21 cellular contexts compared by ENCODE assay signal in the genomic region with DNA sequence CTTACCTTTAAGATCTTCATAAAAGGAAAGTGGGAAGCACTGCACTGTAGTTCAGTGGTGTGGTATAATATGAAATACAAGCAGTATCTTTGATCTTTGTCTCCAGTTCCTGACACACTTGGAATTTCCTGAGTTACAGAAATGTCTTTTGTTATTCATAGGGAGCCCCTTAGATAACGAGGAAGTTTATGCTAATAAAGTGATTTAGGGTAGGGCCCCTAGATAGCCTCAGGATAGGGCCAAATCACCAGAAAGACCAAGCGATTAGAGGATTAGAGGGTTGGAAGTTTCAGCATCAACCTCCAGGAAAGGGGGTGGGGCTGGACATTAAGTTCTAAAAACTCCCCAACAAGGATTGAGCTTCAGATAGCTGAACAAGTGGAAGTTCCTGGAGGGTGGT. TPM values are rescaled to one million over a fixed set of nuclear protein-coding genes. Genes with fewer than 3 reads are reported as not detected.
DNase-seq lines count a peak whose midpoint lies in the region; ATAC-seq and TF ChIP-seq lines count a peak whose summit lies in the region.
"Had no signal": no experiment of that assay in that cellular context is flagged by ENCODE, and none has a peak within 500 bp of the region (broad histone marks: within the 10 kb centered on the region; RNA-seq: fewer than 3 reads in every experiment).

No MANE protein-coding gene starts in this region.

- TF ChIP-seq CTCF in GM23338 (conservative IDR thresholded peaks at IDR 0.05; ENCODE audit: low read depth in 2 of 2) (no peak), smooth muscle cell (IDR thresholded peaks at IDR 0.05; ENCODE audit: borderline replicate concordance, insufficient read depth, poor library complexity, severe bottlenecking) (no peak)

- H3K9me3 Mint-ChIP-seq in GM23338 = peaks cover 22% of the 10 kb centered on the region
- H3K9me3 Mint-ChIP-seq in activated T-helper 17 cell treated with anti-CD3 and anti-CD28 coated beads, Interleukin-2, amount 50 U/mL, for 72 hours = peaks cover 4% of the 10 kb centered on the region
- H3K9me3 Mint-ChIP-seq: CD8-positive, alpha-beta memory T cell; HFFc6; IgD-negative memory B cell had no signal

- H3K4me3 Mint-ChIP-seq in GM23338 = no peak overlapping the region
- H3K4me3 Mint-ChIP-seq in activated T-helper 17 cell treated with anti-CD3 and anti-CD28 coated beads, Interleukin-2, amount 50 U/mL, for 72 hours = peak overlapping the region; percentile 48
- H3K4me3 Mint-ChIP-seq: CD4-positive, CD25-positive, alpha-beta regulatory T cell; CD8-positive, alpha-beta memory T cell; HFFc6; IgD-negative memory B cell had no signal

- peaks cover 10% of the 10 kb centered on the region for H3K4me1 ChIP-seq in GM23338 (ENCODE audit: insufficient read depth)
- H3K4me1 ChIP-seq in smooth muscle cell (ENCODE audit: low read depth) = peaks cover 31% of the 10 kb centered on the region
- H3K4me1 ChIP-seq: BE2C had no signal

- DNase-seq in GM23338 (ENCODE audit: low spot score) = peak; percentile 18
- peak; percentile 11 for DNase-seq in foreskin melanocyte
- no peak for DNase-seq in smooth muscle cell (lab: John Stamatoyannopoulos, UW; ENCODE audit: unreplicated experiment)
- no peak for DNase-seq in NCI-H1092 treated with DMSO at 0.1 percent for 48 hours (lab: John Stamatoyannopoulos, UW)
- DNase-seq in OCI-M2 (lab: John Stamatoyannopoulos, UW; ENCODE audit: unreplicated experiment) = no peak
- no peak for DNase-seq in NCI-H748 treated with DMSO at 0.1 percent for 48 hours (lab: John Stamatoyannopoulos, UW)
- DNase-seq in stimulated activated CD4-positive, alpha-beta T cell treated with anti-CD3 and anti-CD28 coated beads, Interleukin-2, amount 100 ng/mL, for 48 hours = no peak
- DNase-seq: ACHN; BE2C; C1 segment of cervical spinal cord; CD4-positive, CD25-positive, alpha-beta regulatory T cell; CD8-positive, alpha-beta memory T cell; COR-L47; DMS 273 treated with DMSO at 0.1 percent for 48 hours; DMS53; DND-41; KBM-7 had no signal

- H3K27ac Mint-ChIP-seq in GM23338 = no peak overlapping the region
- H3K27ac Mint-ChIP-seq in activated T-helper 17 cell treated with anti-CD3 and anti-CD28 coated beads, Interleukin-2, amount 50 U/mL, for 72 hours = peak overlapping the region; percentile 73
- H3K27ac Mint-ChIP-seq: HFFc6, IgD-negative memory B cell had no signal

- H2AFZ ChIP-seq in GM23338 (no peak overlapping the region), smooth muscle cell (ENCODE audit: low read depth) (no peak overlapping the region)

- H3K79me2 ChIP-seq in GM23338 (replicated peaks; ENCODE audit: insufficient read depth) (no peaks in the 10 kb centered on the region), smooth muscle cell (ENCODE audit: low read depth) (no peaks in the 10 kb centered on the region)

- no peaks in the 10 kb centered on the region for H3K9me2 ChIP-seq in GM23338 (ENCODE audit: insufficient read depth)

- peak overlapping the region; percentile 58 for H3K4me2 ChIP-seq in GM23338
- peak overlapping the region; percentile 80 for H3K4me2 ChIP-seq in smooth muscle cell

- H3K27ac ChIP-seq in GM23338 (ENCODE audit: low read depth) (no peak overlapping the region), smooth muscle cell (ENCODE audit: low read depth) (no peak overlapping the region)

- H3K36me3 ChIP-seq in GM23338 (ENCODE audit: insufficient read depth) = no peaks in the 10 kb centered on the region
- no peaks in the 10 kb centered on the region for H3K36me3 ChIP-seq in smooth muscle cell (ENCODE audit: low read depth)
- H3K36me3 ChIP-seq: BE2C had no signal

- H4K20me1 ChIP-seq in GM23338 (replicated peaks; ENCODE audit: insufficient read depth) = no peaks in the 10 kb centered on the region
- H4K20me1 ChIP-seq in smooth muscle cell (ENCODE audit: low read depth) = no peaks in the 10 kb centered on the region

- H3K36me3 Mint-ChIP-seq in GM23338 (ENCODE audit: low read depth) = peaks cover 20% of the 10 kb centered on the region
- H3K36me3 Mint-ChIP-seq in activated T-helper 17 cell treated with anti-CD3 and anti-CD28 coated beads, Interleukin-2, amount 50 U/mL, for 72 hours (ENCODE audit: low read depth) = peaks cover 15% of the 10 kb centered on the region
- H3K36me3 Mint-ChIP-seq: IgD-negative memory B cell had no signal

- no peaks in the 10 kb centered on the region for H3F3A ChIP-seq in GM23338 (replicated peaks; ENCODE audit: low read depth)
- H3F3A ChIP-seq in smooth muscle cell (ENCODE audit: low read depth) = no peaks in the 10 kb centered on the region

- ATAC-seq in GM23338 = no peak
- ATAC-seq in activated T-helper 17 cell treated with anti-CD3 and anti-CD28 coated beads, Interleukin-2, amount 50 U/mL, for 72 hours (replicated peaks) = no peak
- ATAC-seq: HepG2 had no signal

- H3K4me3 ChIP-seq in GM23338 = no peak overlapping the region
- no peak overlapping the region for H3K4me3 ChIP-seq in smooth muscle cell

- no peak overlapping the region for H3K9ac ChIP-seq in smooth muscle cell (ENCODE audit: low read depth)

- H3K27me3 Mint-ChIP-seq in GM23338 (ENCODE audit: insufficient read depth, low read depth, poor library complexity) = peaks cover 1% of the 10 kb centered on the region
- no peaks in the 10 kb centered on the region for H3K27me3 Mint-ChIP-seq in activated T-helper 17 cell treated with anti-CD3 and anti-CD28 coated beads, Interleukin-2, amount 50 U/mL, for 72 hours
- H3K27me3 Mint-ChIP-seq: CD4-positive, CD25-positive, alpha-beta regulatory T cell had no signal

- H3K9me3 ChIP-seq in smooth muscle cell (replicated peaks; ENCODE audit: low read depth) = no peaks in the 10 kb centered on the region
- H3K9me3 ChIP-seq: BE2C had no signal

- H3K27me3 ChIP-seq in GM23338 (ENCODE audit: insufficient read depth) = no peaks in the 10 kb centered on the region
- H3K27me3 ChIP-seq in smooth muscle cell (ENCODE audit: low read depth) = no peaks in the 10 kb centered on the region

- peaks cover 16% of the 10 kb centered on the region for H3K4me1 Mint-ChIP-seq in GM23338
- H3K4me1 Mint-ChIP-seq in activated T-helper 17 cell treated with anti-CD3 and anti-CD28 coated beads, Interleukin-2, amount 50 U/mL, for 72 hours = peaks cover 36% of the 10 kb centered on the region

- WGBS in smooth muscle cell (ENCODE audit: low lambda C conversion rate) = 36% methylated on average over 2 of the region's 2 CpGs

TF ChIP-seq in GM23338, 12 proteins besides CTCF, POLR2A, EP300 and RAD21:
- TF ChIP-seq JUNB (IDR thresholded peaks at IDR 0.05; ENCODE audit: unreplicated experiment) = no peak
- TF ChIP-seq, protein P1, sequence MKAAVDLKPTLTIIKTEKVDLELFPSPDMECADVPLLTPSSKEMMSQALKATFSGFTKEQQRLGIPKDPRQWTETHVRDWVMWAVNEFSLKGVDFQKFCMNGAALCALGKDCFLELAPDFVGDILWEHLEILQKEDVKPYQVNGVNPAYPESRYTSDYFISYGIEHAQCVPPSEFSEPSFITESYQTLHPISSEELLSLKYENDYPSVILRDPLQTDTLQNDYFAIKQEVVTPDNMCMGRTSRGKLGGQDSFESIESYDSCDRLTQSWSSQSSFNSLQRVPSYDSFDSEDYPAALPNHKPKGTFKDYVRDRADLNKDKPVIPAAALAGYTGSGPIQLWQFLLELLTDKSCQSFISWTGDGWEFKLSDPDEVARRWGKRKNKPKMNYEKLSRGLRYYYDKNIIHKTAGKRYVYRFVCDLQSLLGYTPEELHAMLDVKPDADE (IDR thresholded peaks at IDR 0.05) = no peak
- no peak for TF ChIP-seq STAT1 (IDR thresholded peaks at IDR 0.05; ENCODE audit: unreplicated experiment)

RNA-seq across cellular contexts. Expression of a gene that starts 29.9 kb away (rescaled TPM):
- 27.2 and 28.9 TPM in 2 replicates for total RNA-seq in GM23338 (2014; rRNA removed; shearing (Covaris generic))
- 9.0 and 11.2 TPM in 2 replicates for polyA plus RNA-seq in GM23338 (2016; fragmentation: Nextera tagmentation; extraction: Ambion mirVana)
- 100 to 1,000 TPM in 1 of 2 donors, 10 to 100 TPM in 1; 46.7 to 146 TPM for total RNA-seq in activated T-helper 17 cell treated with anti-CD3 and anti-CD28 coated beads, Interleukin-2, amount 50 U/mL, for 72 hours
- 7.8 and 12.2 TPM in 2 replicates for total RNA-seq in smooth muscle cell
- polyA plus RNA-seq in smooth muscle cell = 3.1 and 4.0 TPM in 2 replicates

Comparison
In these comparisons a context has a peak if more than half of its experiments do, and no peak if none do; other contexts are left out.
1. DNase-seq: peak in GM23338 (single experiment) and foreskin melanocyte (single experiment); none in smooth muscle cell (single experiment), NCI-H1092 treated with DMSO at 0.1 percent for 48 hours (single experiment), OCI-M2 (single experiment), NCI-H748 treated with DMSO at 0.1 percent for 48 hours (single experiment) and stimulated activated CD4-positive, alpha-beta T cell treated with anti-CD3 and anti-CD28 coated beads, Interleukin-2, amount 100 ng/mL, for 48 hours (0 of 2).